Comparison of ENCODE assay signal across 1 cellular context in genomic region chr1:208132287-208132882, GRCh38.
TF ChIP-seq lines count a peak whose summit lies in the region.

No MANE protein-coding gene starts in this region.

TF ChIP-seq in endothelial cell of umbilical vein, 7 proteins besides CTCF, POLR2A, EP300 and RAD21 (continued from another document):
- TF ChIP-seq JUN (IDR thresholded peaks at IDR 0.05; ENCODE audit: borderline replicate concordance, insufficient read depth, insufficient read length, low read depth), result no peak
- TF ChIP-seq MYC (IDR thresholded peaks at IDR 0.05; ENCODE audit: low read depth, low read length), result no peak
